ENCODE assay signal across 8 cellular contexts in the genomic region with DNA sequence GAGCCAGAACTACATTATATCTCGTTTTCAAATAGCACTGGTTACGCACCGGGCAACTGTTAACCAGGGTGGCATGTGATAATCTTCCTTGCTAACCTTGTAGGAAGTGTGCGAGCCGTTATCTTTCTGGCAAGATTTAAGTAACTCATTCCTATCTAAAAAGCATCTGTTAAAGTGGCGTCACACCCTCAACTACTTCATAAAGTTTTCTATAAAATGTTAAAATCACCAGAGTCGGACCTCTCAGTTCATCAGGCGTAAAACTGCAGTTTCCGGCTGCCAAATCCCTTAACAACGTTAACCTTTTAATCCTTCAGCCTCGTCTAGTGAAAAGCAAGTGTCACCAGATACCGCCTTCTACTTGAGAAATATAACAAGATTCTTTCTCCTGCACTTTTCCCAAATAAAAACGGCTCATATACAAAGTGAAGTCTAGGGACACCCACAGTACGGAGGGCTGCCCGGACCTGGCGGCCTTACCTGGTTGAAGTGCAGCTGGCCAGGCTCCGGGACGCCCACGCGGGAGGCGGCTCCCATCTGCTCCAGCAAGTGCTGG. TPM values are rescaled to one million over a fixed set of nuclear protein-coding genes. Genes with fewer than 3 reads are reported as not detected.
DNase-seq lines count a peak whose midpoint lies in the region; ATAC-seq and TF ChIP-seq lines count a peak whose summit lies in the region.

No MANE protein-coding gene starts in this region.

- DNase-seq in heart left ventricle, result no peak
- no peak for DNase-seq in left cardiac atrium
- DNase-seq in RWPE2 (ENCODE audit: low spot score), result no peak
- no peak for DNase-seq in chondrocyte (ENCODE audit: low spot score)
- DNase-seq in tibial nerve (ENCODE audit: low spot score in 2 of 2), result peak in 1 of 2 donors; percentile 11
- DNase-seq in retina, result no peak

- H3K27ac ChIP-seq in heart left ventricle (peak overlapping the region in 10 of 12 donors; percentile 7 to 92 (median 58)), RWPE2 (ENCODE audit: poor library complexity, severe bottlenecking) (no peak overlapping the region), tibial nerve (peak overlapping the region; percentile 31 to 81 (median 69))

- H3K4me1 ChIP-seq in heart left ventricle (peaks cover 0 to 49% (median 7%) of the 10 kb centered on the region in 12 donors), RWPE2 (ENCODE audit: insufficient read depth, poor library complexity, severe bottlenecking) (no peaks in the 10 kb centered on the region), mucosa of stomach (ENCODE audit: control insufficient read depth, insufficient read depth, low read length) (peaks cover 6% of the 10 kb centered on the region), tibial nerve (peaks cover 0 to 15% (median 6%) of the 10 kb centered on the region in 4 donors)

- no peak for ATAC-seq in heart left ventricle
- no peak for ATAC-seq in left cardiac atrium
- ATAC-seq in HG03139 (IDR thresholded peaks at IDR 0.05; ENCODE audit: unreplicated experiment), result peak; percentile 28
- ATAC-seq in RWPE2 (ENCODE audit: low read depth), result no peak; the same call in 2 of the 3 replicates

- peak overlapping the region; percentile 89 for H3K4me3 Mint-ChIP-seq in chondrocyte (ENCODE audit: unreplicated experiment)

- H3K4me3 ChIP-seq in heart left ventricle (peak overlapping the region; percentile 42 to 82 (median 58)), RWPE2 (ENCODE audit: severe bottlenecking) (peak overlapping the region; percentile 43), mucosa of stomach (ENCODE audit: low read length) (peak overlapping the region; percentile 29), tibial nerve (peak overlapping the region; percentile 50 to 71 (median 60))

- H3K9ac ChIP-seq in mucosa of stomach (ENCODE audit: low read length), result peak overlapping the region; percentile 76

- no peak for TF ChIP-seq EP300 in tibial nerve (IDR thresholded peaks at IDR 0.05)

- no peaks in the 10 kb centered on the region for H3K9me3 Mint-ChIP-seq in chondrocyte (ENCODE audit: low read depth)

- no peaks in the 10 kb centered on the region for H3K27me3 ChIP-seq in heart left ventricle
- no peaks in the 10 kb centered on the region for H3K27me3 ChIP-seq in RWPE2 (ENCODE audit: insufficient read depth, poor library complexity, severe bottlenecking)
- no peaks in the 10 kb centered on the region for H3K27me3 ChIP-seq in mucosa of stomach (ENCODE audit: control insufficient read depth, insufficient read depth, low read length)
- H3K27me3 ChIP-seq in tibial nerve, result no peaks in the 10 kb centered on the region

- no peaks in the 10 kb centered on the region for H3K36me3 Mint-ChIP-seq in chondrocyte (ENCODE audit: low read depth)

- H3K9me3 ChIP-seq in heart left ventricle (no peaks in the 10 kb centered on the region), RWPE2 (ENCODE audit: severe bottlenecking) (no peaks in the 10 kb centered on the region), mucosa of stomach (ENCODE audit: control insufficient read depth, low read length) (no peaks in the 10 kb centered on the region), tibial nerve (no peaks in the 10 kb centered on the region)

- intact Hi-C loops in heart left ventricle (cut with DNase I) (loop anchor here in 3 of 10 donors (10.0 kb wide), 4 partner anchors 91 to 671 kb away; partner anchors contain the start of genes NFKB1 (in 1 of the 3) and SLC9B1 (in 1 of the 3)), left cardiac atrium (cut with DNase I) (no loop called here)

- H3K36me3 ChIP-seq in heart left ventricle (no peaks in the 10 kb centered on the region), RWPE2 (ENCODE audit: low read depth) (no peaks in the 10 kb centered on the region), mucosa of stomach (ENCODE audit: control insufficient read depth, insufficient read depth, low read length) (no peaks in the 10 kb centered on the region), tibial nerve (no peaks in the 10 kb centered on the region)

- TF ChIP-seq CTCF in heart left ventricle (IDR thresholded peaks at IDR 0.05) (no peak), RWPE2 (IDR thresholded peaks at IDR 0.05; ENCODE audit: poor library complexity, severe bottlenecking) (no peak), chondrocyte (IDR thresholded peaks at IDR 0.05) (no peak), tibial nerve (IDR thresholded peaks at IDR 0.05) (no peak)

- peaks cover 4% of the 10 kb centered on the region for H3K27me3 Mint-ChIP-seq in chondrocyte (ENCODE audit: low read depth)

- H3K4me1 Mint-ChIP-seq in chondrocyte (ENCODE audit: low read depth), result peaks cover 26% of the 10 kb centered on the region

- H3K27ac Mint-ChIP-seq in chondrocyte (ENCODE audit: unreplicated experiment), result no peak overlapping the region

- TF ChIP-seq POLR2A in heart left ventricle (IDR thresholded peaks at IDR 0.05) (no peak), tibial nerve (IDR thresholded peaks at IDR 0.05) (no peak)

- WGBS in heart left ventricle, 4 donors, result 5 to 7% (median 6%) methylated on average over 21 of the region's 21 CpGs
- 15 to 16% methylated on average over 17 to 21 of the region's 21 CpGs for WGBS in tibial nerve, 2 donors

RNA-seq across cellular contexts. Expression of gene SLC39A8, which starts 1.2 kb away (rescaled TPM):
- total RNA-seq in heart left ventricle, result 10 to 100 TPM in 2 of 9 donors, 1 to 10 TPM in 7; 1.9 to 51.3 (median 3.0) TPM
- polyA plus RNA-seq in heart left ventricle, result 1 to 10 TPM; 1.6 to 2.6 TPM
- total RNA-seq in left cardiac atrium, result 10 to 100 TPM; 42.4 to 66.6 TPM
- 1.8 to 2.4 TPM (median 1.8 TPM) in 3 replicates for total RNA-seq in chondrocyte
- total RNA-seq in tibial nerve, result 10 to 100 TPM in 1 of 4 donors, 1 to 10 TPM in 3; 4.4 to 27.0 (median 7.9) TPM
